Comparison of ENCODE assay signal across 10 cellular contexts in the genomic region with DNA sequence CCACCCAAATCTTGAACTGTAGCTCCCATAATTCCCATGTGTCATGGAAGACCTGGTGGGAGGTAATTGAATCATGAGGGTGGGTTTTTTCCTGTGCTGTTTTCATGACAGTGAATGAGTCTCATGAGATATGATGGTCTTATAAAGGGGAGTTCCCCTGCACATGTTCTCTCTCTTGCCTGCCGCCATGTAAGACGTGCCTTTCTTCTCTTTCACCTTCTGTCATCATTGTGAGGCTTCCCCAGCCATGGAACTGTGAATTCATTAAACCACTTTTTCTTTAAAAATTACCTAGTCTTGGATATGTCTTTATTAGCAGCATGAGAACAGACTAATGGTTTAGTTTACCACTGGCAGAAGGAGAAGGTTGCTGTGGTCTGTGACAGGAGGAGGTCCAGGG.
"Had no signal": no experiment of that assay in that cellular context is flagged by ENCODE, and none has a peak within 500 bp of the region (broad histone marks: within the 10 kb centered on the region; RNA-seq: fewer than 3 reads in every experiment).

No MANE protein-coding gene starts in this region.

- FAIRE-seq: H1, H54 had no signal

- H3K4me1 ChIP-seq: HAP-1 had no signal

- H2AFZ ChIP-seq: GM23338 had no signal

- H3K27ac ChIP-seq: HL-60 had no signal

- H3K9me3 ChIP-seq: HAP-1 had no signal

- H3K4me2 ChIP-seq: GM23338 had no signal

- H3K4me3 ChIP-seq: GM23338, HAP-1 had no signal

- H3K27ac Mint-ChIP-seq: GM23338, HFFc6 had no signal

- H3K36me3 ChIP-seq: HAP-1 had no signal

- DNase-seq: HFFc6, IMR-90, Kasumi-1, KBM-7 had no signal

- ATAC-seq: GM23338, HCT116 had no signal

- H3K4me3 Mint-ChIP-seq: GM23338, HFFc6 had no signal
